8 cellular contexts compared by ENCODE assay signal in genomic region chr16:381788-382717, GRCh38. TPM values are rescaled to one million over a fixed set of nuclear protein-coding genes. Genes with fewer than 3 reads are reported as not detected.
DNase-seq lines count a peak whose midpoint lies in the region; TF ChIP-seq lines count a peak whose summit lies in the region.

PGAP6 (minus strand) TSS chr16:381978; CDS start chr16:381821, 157 bp downstream.

- no peaks in the 10 kb centered on the region for H3K9me3 ChIP-seq in CD8-positive, alpha-beta memory T cell (ENCODE audit: low read length)

- peak within 1 kb of the TSS; percentile 87 to 94 (median 91) for H3K4me3 Mint-ChIP-seq in CD8-positive, alpha-beta memory T cell

- CTCF ChIA-PET in CD8-positive, alpha-beta memory T cell (lab: Charles Lee) = interaction anchor here (0.9 to 2.2 kb wide), 6 partner anchors 10 to 275 kb away, joined by 3 to 8 read pairs (median 3); partner anchors contain the start of gene DECR2

- H3K36me3 ChIP-seq in CD8-positive, alpha-beta memory T cell (ENCODE audit: insufficient read depth, low read length) = no peaks in the 10 kb centered on the region

- H3K9me3 Mint-ChIP-seq in CD8-positive, alpha-beta memory T cell = no peaks in the 10 kb centered on the region

- POLR2A ChIA-PET in CD8-positive, alpha-beta memory T cell (lab: Charles Lee) = interaction anchor here (0.5 to 1.2 kb wide), 6 partner anchors 16 to 207 kb away, joined by 3 to 5 read pairs (median 4); partner anchors contain the start of gene DECR2

- H3K4me3 ChIP-seq in CD8-positive, alpha-beta memory T cell (ENCODE audit: low read length) = peak within 1 kb of the TSS; percentile 69

- peak within 1 kb of the TSS; percentile 27 to 91 (median 83) for H3K27ac Mint-ChIP-seq in CD8-positive, alpha-beta memory T cell

- peaks cover 19% of the 10 kb centered on the region for H3K4me1 ChIP-seq in CD8-positive, alpha-beta memory T cell (ENCODE audit: insufficient read depth, low read length)

- H3K27me3 Mint-ChIP-seq in CD8-positive, alpha-beta memory T cell = no peaks in the 10 kb centered on the region

- peaks cover 20 to 33% (median 21%) of the 10 kb centered on the region in 3 donors for H3K4me1 Mint-ChIP-seq in CD8-positive, alpha-beta memory T cell

- H3K27me3 ChIP-seq in CD8-positive, alpha-beta memory T cell (ENCODE audit: insufficient read depth, low read length, poor library complexity, severe bottlenecking) = no peaks in the 10 kb centered on the region

- peak; percentile 55 to 75 (median 65) for DNase-seq in CD8-positive, alpha-beta memory T cell
- DNase-seq in GM20000 (ENCODE audit: low spot score) (peak; percentile 99), Kasumi-1 (lab: John Stamatoyannopoulos, UW) (peak; percentile 6 to 9), cerebellum (ENCODE audit: low spot score) (peak; percentile 91), kidney tubule cell (ENCODE audit: low spot score) (peak; percentile 76), NCI-H1694 (lab: John Stamatoyannopoulos, UW) (no peak)
- DNase-seq in activated CD4-positive, CD25-positive, alpha-beta regulatory T cell treated with anti-CD3 and anti-CD28 coated beads, Interleukin-2, amount 50 U/mL, for 16 hours (ENCODE audit: low read depth, low spot score) = peak; percentile 44
- DNase-seq in stimulated activated CD4-positive, alpha-beta T cell treated with anti-CD3 and anti-CD28 coated beads, Interleukin-15, amount 100 ng/mL, for 1 hour (ENCODE audit: low read depth in 1 of 2, low spot score in 1 of 2) = peak; percentile 47 to 65

- peak within 1 kb of the TSS; percentile 53 for H3K27ac ChIP-seq in CD8-positive, alpha-beta memory T cell (ENCODE audit: low read depth, low read length)

- peaks cover 0 to 4% (median 0%) of the 10 kb centered on the region in 3 donors for H3K36me3 Mint-ChIP-seq in CD8-positive, alpha-beta memory T cell

- no peak for TF ChIP-seq CTCF in GM20000 (IDR thresholded peaks at IDR 0.05; ENCODE audit: extremely low read depth, missing control alignments)

RNA-seq across cellular contexts. Expression of gene PGAP6, which starts in this region (rescaled TPM):
- total RNA-seq in CD8-positive, alpha-beta memory T cell = 10 to 100 TPM; 36.1 to 36.2 TPM
- 23.1 TPM for polyA plus RNA-seq in CD8-positive, alpha-beta memory T cell
- 17.5 TPM for total RNA-seq in cerebellum
